ENCODE assay signal across 10 cellular contexts in the genomic region with DNA sequence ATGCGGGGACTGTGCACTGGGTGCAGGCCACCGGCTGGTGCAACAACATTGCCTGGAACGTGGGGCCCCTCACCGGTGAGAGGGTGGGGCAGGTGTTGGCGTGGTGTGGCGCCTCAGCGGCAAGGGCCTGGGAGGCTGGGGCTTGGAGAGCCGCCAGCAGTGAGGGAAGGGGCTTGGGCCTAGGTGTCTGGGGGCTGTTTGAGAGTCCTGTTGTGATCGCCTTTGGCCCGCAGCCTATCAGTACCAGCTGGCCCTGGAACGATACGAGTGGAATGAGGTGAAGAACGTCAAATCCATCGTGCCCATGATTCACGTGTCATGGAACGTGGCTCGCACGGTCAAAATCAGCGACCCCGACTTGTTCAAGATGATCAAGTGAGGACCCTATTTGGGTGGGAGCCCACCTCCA. TPM values are rescaled to one million over a fixed set of nuclear protein-coding genes. Genes with fewer than 3 reads are reported as not detected.
DNase-seq lines count a peak whose midpoint lies in the region; ATAC-seq and TF ChIP-seq lines count a peak whose summit lies in the region.
"Had no signal": no experiment of that assay in that cellular context is flagged by ENCODE, and none has a peak within 500 bp of the region (broad histone marks: within the 10 kb centered on the region; RNA-seq: fewer than 3 reads in every experiment).

No MANE protein-coding gene starts in this region.

- TF ChIP-seq CTCF in WTC11 (IDR thresholded peaks at IDR 0.05): no peak

- peak overlapping the region; percentile 78 for H3K4me3 Mint-ChIP-seq in activated naive CD4-positive, alpha-beta T cell treated with anti-CD3 and anti-CD28 coated beads, Interleukin-2, amount 10 ng/mL, durations not matched to agents 7 days and 5 days
- peak overlapping the region; percentile 81 for H3K4me3 Mint-ChIP-seq in WTC11
- H3K4me3 Mint-ChIP-seq in stimulated activated effector memory CD8-positive, alpha-beta T cell treated with anti-CD3 and anti-CD28 coated beads, Interleukin-12 subunit alpha, Interleukin-12 subunit beta, amount 100 ng/mL, for 72 hours: peak overlapping the region; percentile 60

- no peak for ATAC-seq in WTC11
- ATAC-seq in right cardiac atrium: no peak
- ATAC-seq in stimulated activated effector memory CD8-positive, alpha-beta T cell treated with anti-CD3 and anti-CD28 coated beads, Interleukin-12 subunit alpha, Interleukin-12 subunit beta, amount 100 ng/mL, for 72 hours: no peak
- no peak for ATAC-seq in HG03565 (IDR thresholded peaks at IDR 0.05; ENCODE audit: unreplicated experiment)
- no peak for ATAC-seq in HG03159 (IDR thresholded peaks at IDR 0.05; ENCODE audit: unreplicated experiment)

- no peak overlapping the region for H3K4me3 ChIP-seq in right cardiac atrium (ENCODE audit: low read length)
- H3K4me3 ChIP-seq: SJSA1 had no signal

- peaks cover 33% of the 10 kb centered on the region for H3K4me1 Mint-ChIP-seq in activated naive CD4-positive, alpha-beta T cell treated with anti-CD3 and anti-CD28 coated beads, Interleukin-2, amount 10 ng/mL, durations not matched to agents 7 days and 5 days
- peaks cover 30% of the 10 kb centered on the region for H3K4me1 Mint-ChIP-seq in WTC11
- H3K4me1 Mint-ChIP-seq in stimulated activated effector memory CD8-positive, alpha-beta T cell treated with anti-CD3 and anti-CD28 coated beads, Interleukin-12 subunit alpha, Interleukin-12 subunit beta, amount 100 ng/mL, for 72 hours: peaks cover 48% of the 10 kb centered on the region

- H3K9me3 Mint-ChIP-seq in activated naive CD4-positive, alpha-beta T cell treated with anti-CD3 and anti-CD28 coated beads, Interleukin-2, amount 10 ng/mL, durations not matched to agents 7 days and 5 days: no peaks in the 10 kb centered on the region
- no peaks in the 10 kb centered on the region for H3K9me3 Mint-ChIP-seq in WTC11
- no peaks in the 10 kb centered on the region for H3K9me3 Mint-ChIP-seq in stimulated activated effector memory CD8-positive, alpha-beta T cell treated with anti-CD3 and anti-CD28 coated beads, Interleukin-12 subunit alpha, Interleukin-12 subunit beta, amount 100 ng/mL, for 72 hours

- DNase-seq in activated naive CD4-positive, alpha-beta T cell treated with anti-CD3 and anti-CD28 coated beads, Interleukin-2, amount 10 ng/mL, durations not matched to agents 7 days and 5 days: no peak
- no peak for DNase-seq in activated naive CD4-positive, alpha-beta T cell treated with Interleukin-2 at 50 U/mL for 16 hours
- no peak for DNase-seq in WTC11 (ENCODE audit: low spot score)
- DNase-seq in right cardiac atrium: peak in 2 of 3 donors; percentile 68 to 82
- peak in 1 of 2 donors; percentile 51 for DNase-seq in stimulated activated effector memory CD8-positive, alpha-beta T cell treated with anti-CD3 and anti-CD28 coated beads, Interleukin-12 subunit alpha, Interleukin-12 subunit beta, amount 100 ng/mL, for 72 hours (ENCODE audit: low spot score in 2 of 2)
- DNase-seq in inferior parietal cortex (ENCODE audit: extremely low spot score): no peak
- DNase-seq: esophagus squamous epithelium had no signal

- no peaks in the 10 kb centered on the region for H3K27me3 Mint-ChIP-seq in activated naive CD4-positive, alpha-beta T cell treated with anti-CD3 and anti-CD28 coated beads, Interleukin-2, amount 10 ng/mL, durations not matched to agents 7 days and 5 days
- H3K27me3 Mint-ChIP-seq in WTC11 (ENCODE audit: low read depth): peaks cover 30% of the 10 kb centered on the region

- intact Hi-C loops in right cardiac atrium (cut with DNase I): loop anchor here in 2 of 4 donors (2.0 to 10.0 kb wide), 2 partner anchors 29 to 107 kb away; no protein-coding TSS in a partner anchor

- POLR2A ChIA-PET in WTC11 (lab: Charles Lee): no interaction called here

- H3K4me1 ChIP-seq in right cardiac atrium (ENCODE audit: control insufficient read depth, insufficient read depth, low read length): peaks cover 6% of the 10 kb centered on the region

- H3K36me3 Mint-ChIP-seq in activated naive CD4-positive, alpha-beta T cell treated with anti-CD3 and anti-CD28 coated beads, Interleukin-2, amount 10 ng/mL, durations not matched to agents 7 days and 5 days: peaks cover 13% of the 10 kb centered on the region
- no peaks in the 10 kb centered on the region for H3K36me3 Mint-ChIP-seq in WTC11
- no peaks in the 10 kb centered on the region for H3K36me3 Mint-ChIP-seq in stimulated activated effector memory CD8-positive, alpha-beta T cell treated with anti-CD3 and anti-CD28 coated beads, Interleukin-12 subunit alpha, Interleukin-12 subunit beta, amount 100 ng/mL, for 72 hours

- H3K27me3 ChIP-seq in right cardiac atrium (ENCODE audit: control insufficient read depth, insufficient read depth): no peaks in the 10 kb centered on the region
- H3K27me3 ChIP-seq: esophagus squamous epithelium, SJSA1 had no signal

- CTCF ChIA-PET in activated naive CD4-positive, alpha-beta T cell treated with anti-CD3 and anti-CD28 coated beads, Interleukin-2, amount 10 ng/mL, durations not matched to agents 7 days and 5 days (lab: Charles Lee): interaction anchor here (2.5 to 3.7 kb wide), 2 partner anchors 18 to 109 kb away, joined by 10 to 38 read pairs; a partner anchor contains a TSS
- CTCF ChIA-PET in WTC11 (lab: Charles Lee): interaction anchor here (1.4 to 2.1 kb wide), 2 partner anchors 18 to 138 kb away, joined by 3 to 29 read pairs; a partner anchor contains a TSS

- peak overlapping the region; percentile 65 for H3K27ac Mint-ChIP-seq in activated naive CD4-positive, alpha-beta T cell treated with anti-CD3 and anti-CD28 coated beads, Interleukin-2, amount 10 ng/mL, durations not matched to agents 7 days and 5 days
- H3K27ac Mint-ChIP-seq in WTC11: no peak overlapping the region
- H3K27ac Mint-ChIP-seq in stimulated activated effector memory CD8-positive, alpha-beta T cell treated with anti-CD3 and anti-CD28 coated beads, Interleukin-12 subunit alpha, Interleukin-12 subunit beta, amount 100 ng/mL, for 72 hours: peak overlapping the region; percentile 79

- H3K27ac ChIP-seq in right cardiac atrium (ENCODE audit: low read length): no peak overlapping the region
- H3K27ac ChIP-seq: SJSA1 had no signal

- 59% methylated on average over 20 of the region's 20 CpGs for WGBS in right cardiac atrium

- no peaks in the 10 kb centered on the region for H3K9me3 ChIP-seq in right cardiac atrium (ENCODE audit: control insufficient read depth, low read length)
- H3K9me3 ChIP-seq: esophagus squamous epithelium, SJSA1 had no signal

TF ChIP-seq in WTC11, 78 proteins besides CTCF, POLR2A, EP300 and RAD21:
- TF ChIP-seq KAT7 (CRISPR knock-in tag; IDR thresholded peaks at IDR 0.05; ENCODE audit: borderline replicate concordance) (no peak), ATF1 (CRISPR knock-in tag; IDR thresholded peaks at IDR 0.05) (no peak)
TF ChIP-seq in WTC11: peak in this region for 0.

RNA-seq across cellular contexts. Expression of a gene that starts 2.6 kb away (rescaled TPM):
- 2.9 to 3.9 TPM (median 3.6 TPM) in 3 replicates for total RNA-seq in WTC11 (2021)
- 10 to 100 TPM in 3 of 4 donors, 1 to 10 TPM in 1; 9.0 to 24.6 (median 16.3) TPM for total RNA-seq in right cardiac atrium
- 74.5 TPM for polyA plus RNA-seq in right cardiac atrium
- total RNA-seq: SJSA1 had no signal

RNA-seq across cellular contexts. Expression of a gene that starts 5.1 kb away (rescaled TPM):
- total RNA-seq in WTC11 (2021): 41.8 to 46.3 TPM (median 43.4 TPM) in 3 replicates
- 100 to 1,000 TPM in 1 of 4 donors, 10 to 100 TPM in 3; 59.9 to 103 (median 95.6) TPM for total RNA-seq in right cardiac atrium
- polyA plus RNA-seq in right cardiac atrium: 160 TPM

RNA-seq across cellular contexts. Expression of a gene that starts 5.5 kb away (rescaled TPM):
- 14.0 to 15.2 TPM (median 14.3 TPM) in 3 replicates for total RNA-seq in WTC11 (2021)
- 10 to 100 TPM; 12.6 to 16.2 (median 15.4) TPM for total RNA-seq in right cardiac atrium
- 12.1 TPM for polyA plus RNA-seq in right cardiac atrium

RNA-seq across cellular contexts. Expression of a gene that starts 18.2 kb away (rescaled TPM):
- total RNA-seq in WTC11 (2021): 13.2 to 16.1 TPM (median 15.8 TPM) in 3 replicates
- total RNA-seq in right cardiac atrium: 10 to 100 TPM; 25.7 to 28.1 (median 27.5) TPM
- 18.6 TPM for polyA plus RNA-seq in right cardiac atrium

RNA-seq across cellular contexts. Expression of a gene that starts 36.3 kb away (rescaled TPM):
- total RNA-seq in WTC11 (2021) (38.9 to 42.0 TPM (median 39.5 TPM) in 3 replicates), right cardiac atrium (10 to 100 TPM; 31.2 to 38.8 (median 35.0) TPM)
- 45.3 TPM for polyA plus RNA-seq in right cardiac atrium

Comparison
In these comparisons a context has a peak if more than half of its experiments do, and no peak if none do; other contexts are left out.
1. DNase-seq: peak in right cardiac atrium (2 of 3); none in activated naive CD4-positive, alpha-beta T cell treated with anti-CD3 and anti-CD28 coated beads, Interleukin-2, amount 10 ng/mL, durations not matched to agents 7 days and 5 days (single experiment), activated naive CD4-positive, alpha-beta T cell treated with Interleukin-2 at 50 U/mL for 16 hours (single experiment), WTC11 (single experiment) and inferior parietal cortex (single experiment).
2. Peak in every context shown above with its lines, with median percentiles within 50 percentile points of each other: H3K4me3 Mint-ChIP-seq.